In the genomic region with DNA sequence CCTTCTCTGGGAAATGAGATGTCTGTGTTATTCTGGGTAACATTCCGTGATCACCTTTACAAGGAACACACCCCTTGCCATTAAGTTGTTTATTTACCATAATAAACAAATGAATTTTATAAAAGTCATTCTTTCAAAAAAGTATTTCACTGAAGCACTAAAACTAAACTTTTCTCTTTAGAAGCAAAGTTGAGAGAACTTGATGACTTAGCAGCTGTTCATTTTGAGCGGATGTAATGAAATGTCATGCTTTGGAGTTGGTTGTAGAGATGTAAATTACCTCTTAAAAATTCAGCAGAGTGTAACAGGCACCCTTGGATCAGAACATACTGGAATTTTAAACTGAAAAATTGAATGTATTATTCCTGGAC, we compare ENCODE assay signal across 1 cellular context.
TF ChIP-seq lines count a peak whose summit lies in the region.

No MANE protein-coding gene starts in this region.

TF ChIP-seq in HepG2, 621 proteins besides CTCF, POLR2A, EP300 and RAD21 (continued from another document):
- TF ChIP-seq, protein P1, sequence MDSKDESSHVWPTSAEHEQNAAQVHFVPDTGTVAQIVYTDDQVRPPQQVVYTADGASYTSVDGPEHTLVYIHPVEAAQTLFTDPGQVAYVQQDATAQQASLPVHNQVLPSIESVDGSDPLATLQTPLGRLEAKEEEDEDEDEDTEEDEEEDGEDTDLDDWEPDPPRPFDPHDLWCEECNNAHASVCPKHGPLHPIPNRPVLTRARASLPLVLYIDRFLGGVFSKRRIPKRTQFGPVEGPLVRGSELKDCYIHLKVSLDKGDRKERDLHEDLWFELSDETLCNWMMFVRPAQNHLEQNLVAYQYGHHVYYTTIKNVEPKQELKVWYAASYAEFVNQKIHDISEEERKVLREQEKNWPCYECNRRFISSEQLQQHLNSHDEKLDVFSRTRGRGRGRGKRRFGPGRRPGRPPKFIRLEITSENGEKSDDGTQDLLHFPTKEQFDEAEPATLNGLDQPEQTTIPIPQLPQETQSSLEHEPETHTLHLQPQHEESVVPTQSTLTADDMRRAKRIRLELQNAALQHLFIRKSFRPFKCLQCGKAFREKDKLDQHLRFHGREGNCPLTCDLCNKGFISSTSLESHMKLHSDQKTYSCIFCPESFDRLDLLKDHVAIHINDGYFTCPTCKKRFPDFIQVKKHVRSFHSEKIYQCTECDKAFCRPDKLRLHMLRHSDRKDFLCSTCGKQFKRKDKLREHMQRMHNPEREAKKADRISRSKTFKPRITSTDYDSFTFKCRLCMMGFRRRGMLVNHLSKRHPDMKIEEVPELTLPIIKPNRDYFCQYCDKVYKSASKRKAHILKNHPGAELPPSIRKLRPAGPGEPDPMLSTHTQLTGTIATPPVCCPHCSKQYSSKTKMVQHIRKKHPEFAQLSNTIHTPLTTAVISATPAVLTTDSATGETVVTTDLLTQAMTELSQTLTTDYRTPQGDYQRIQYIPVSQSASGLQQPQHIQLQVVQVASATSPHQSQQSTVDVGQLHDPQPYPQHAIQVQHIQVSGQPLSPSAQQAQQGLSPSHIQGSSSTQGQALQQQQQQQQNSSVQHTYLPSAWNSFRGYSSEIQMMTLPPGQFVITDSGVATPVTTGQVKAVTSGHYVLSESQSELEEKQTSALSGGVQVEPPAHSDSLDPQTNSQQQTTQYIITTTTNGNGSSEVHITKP (CRISPR knock-in tag; IDR thresholded peaks at IDR 0.05; ENCODE audit: low read depth): no peak
